25 cellular contexts compared by ENCODE assay signal in the genomic region with DNA sequence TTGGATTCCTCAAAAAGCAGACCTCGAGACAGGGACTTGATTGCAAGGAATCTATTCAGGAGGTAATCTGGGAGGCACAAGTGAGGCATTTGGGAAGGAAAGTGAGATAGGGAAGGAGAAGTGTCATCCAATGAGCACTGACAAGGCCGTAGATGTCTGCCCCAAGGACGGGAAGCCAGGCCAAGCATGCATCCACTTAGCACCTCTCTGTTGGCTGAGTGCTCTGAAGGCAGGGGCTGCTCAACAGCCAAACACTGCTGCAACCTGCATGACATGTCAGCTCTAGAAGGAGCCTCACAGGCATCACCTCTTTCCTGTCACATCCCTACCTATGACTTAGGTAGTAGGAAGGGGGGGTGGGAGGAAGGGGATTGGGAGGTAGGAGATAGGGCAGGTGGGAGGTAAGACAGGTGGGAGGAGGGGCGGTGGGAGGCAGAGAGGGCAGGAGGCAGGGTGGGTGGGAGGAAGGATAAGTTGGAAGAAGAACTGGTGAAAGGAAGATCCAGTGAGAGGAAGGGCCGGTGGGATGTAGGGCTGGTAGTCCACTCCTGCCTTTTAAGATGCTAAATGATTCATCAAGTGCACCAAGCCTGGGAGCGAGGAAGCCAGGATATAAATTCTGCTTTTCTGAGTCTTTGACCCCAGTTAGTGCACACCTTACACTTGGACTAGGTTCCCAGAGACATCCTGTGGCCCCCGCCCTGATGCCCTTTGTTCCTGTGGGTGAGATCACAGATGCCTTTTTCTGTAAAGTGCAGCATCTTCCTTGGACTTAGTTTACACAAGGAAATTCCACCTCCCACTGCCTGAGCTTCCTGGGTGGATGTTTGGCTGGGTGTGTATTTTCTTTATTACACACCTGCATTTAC.
DNase-seq lines count a peak whose midpoint lies in the region; ATAC-seq and TF ChIP-seq lines count a peak whose summit lies in the region.
"Had no signal": no experiment of that assay in that cellular context is flagged by ENCODE, and none has a peak within 500 bp of the region (broad histone marks: within the 10 kb centered on the region; RNA-seq: fewer than 3 reads in every experiment).

No MANE protein-coding gene starts in this region.

- TF ChIP-seq CTCF in endothelial cell (IDR thresholded peaks at IDR 0.05; ENCODE audit: unreplicated experiment), result no peak
- no peak for TF ChIP-seq CTCF in spleen (IDR thresholded peaks at IDR 0.05 in 8 of 11, conservative IDR thresholded peaks at IDR 0.05 in 3 of 11)

- H3K9me3 ChIP-seq in right cardiac atrium (ENCODE audit: control insufficient read depth, low read length) (no peaks in the 10 kb centered on the region), spleen (peaks cover 0 to 26% (median 15%) of the 10 kb centered on the region in 8 donors)

- H3K27ac ChIP-seq in right cardiac atrium (ENCODE audit: low read length), result no peak overlapping the region
- H3K27ac ChIP-seq in spleen, result no peak overlapping the region
- H3K27ac ChIP-seq: HL-60, PC-9, SK-N-MC had no signal

- no peaks in the 10 kb centered on the region for H3K27me3 ChIP-seq in right cardiac atrium (ENCODE audit: control insufficient read depth, insufficient read depth)
- H3K27me3 ChIP-seq in spleen (replicated peaks in 1 of 7), result no peaks in the 10 kb centered on the region

- peaks cover 3% of the 10 kb centered on the region for H3K27me3 Mint-ChIP-seq in endothelial cell (ENCODE audit: unreplicated experiment)

- peaks cover 7% of the 10 kb centered on the region for H3K36me3 Mint-ChIP-seq in endothelial cell (ENCODE audit: low read depth, unreplicated experiment)
- H3K36me3 Mint-ChIP-seq: CD14-positive monocyte had no signal

- intact Hi-C loops in right cardiac atrium (cut with DNase I), result no loop called here
- intact Hi-C loops in Right ventricle myocardium superior (cut with DNase I), result no loop called here
- intact Hi-C loops in spleen (cut with DNase I; ENCODE audit: low total_unique reads), result no loop called here

- TF ChIP-seq POLR2A in spleen (IDR thresholded peaks at IDR 0.05), result no peak

- H3K4me3 ChIP-seq in right cardiac atrium (ENCODE audit: low read length) (no peak overlapping the region), spleen (no peak overlapping the region)
- H3K4me3 ChIP-seq: PC-9, SK-N-MC had no signal

- 72% methylated on average over 7 of the region's 7 CpGs for WGBS in right cardiac atrium
- 75 to 87% (median 80%) methylated on average over 7 of the region's 7 CpGs for WGBS in spleen, 5 donors

- H3K27ac Mint-ChIP-seq in endothelial cell (ENCODE audit: unreplicated experiment), result no peak overlapping the region
- H3K27ac Mint-ChIP-seq: CD14-positive monocyte had no signal

- H3K4me1 Mint-ChIP-seq in endothelial cell (ENCODE audit: unreplicated experiment), result peaks cover 34% of the 10 kb centered on the region
- H3K4me1 Mint-ChIP-seq: CD14-positive monocyte had no signal

- H3K4me3 Mint-ChIP-seq in endothelial cell (ENCODE audit: unreplicated experiment), result peak overlapping the region; percentile 51
- H3K4me3 Mint-ChIP-seq: CD14-positive monocyte had no signal

- H3K4me1 ChIP-seq in right cardiac atrium (ENCODE audit: control insufficient read depth, insufficient read depth, low read length), result peaks cover 11% of the 10 kb centered on the region
- no peaks in the 10 kb centered on the region for H3K4me1 ChIP-seq in spleen

- peak; percentile 51 to 76 for ATAC-seq in right cardiac atrium
- no peak for ATAC-seq in Right ventricle myocardium superior (ENCODE audit: poor library complexity)

- DNase-seq in right cardiac atrium, result no peak
- no peak for DNase-seq in Right ventricle myocardium superior
- DNase-seq in NCI-H69 (lab: John Stamatoyannopoulos, UW), result peak; percentile 33
- no peak for DNase-seq in endothelial cell (ENCODE audit: low spot score)
- peak; percentile 39 for DNase-seq in spleen
- no peak for DNase-seq in CD1c-positive myeloid dendritic cell (ENCODE audit: extremely low spot score)
- DNase-seq in NCI-H2196 (lab: John Stamatoyannopoulos, UW; ENCODE audit: unreplicated experiment), result no peak
- DNase-seq in SKM-1 (lab: John Stamatoyannopoulos, UW; ENCODE audit: unreplicated experiment), result no peak
- DNase-seq: DMS153; DND-41; GOT3; HCEC 1CT; NCI-H1048; NCI-H1417; NCI-H1694; NCI-H2029 treated with DMSO at 0.1 percent for 48 hours; NCI-H2171; NCI-H510A treated with DMSO at 0.1 percent for 48 hours; NCI-H748 treated with DMSO at 0.1 percent for 48 hours; NK-92 treated with Interleukin-12 subunit alpha and Interleukin-12 subunit beta, amount 100 ng/mL, for 24 hours; PC-9; SIG-M5 had no signal

- H3K36me3 ChIP-seq in spleen, result no peaks in the 10 kb centered on the region

- peaks cover 9% of the 10 kb centered on the region for H3K9me3 Mint-ChIP-seq in endothelial cell (ENCODE audit: unreplicated experiment)

Comparison
In these comparisons a context has a peak if more than half of its experiments do, and no peak if none do; other contexts are left out.
1. DNase-seq: peak in NCI-H69 (single experiment) and spleen (single experiment); none in right cardiac atrium (0 of 3), Right ventricle myocardium superior (single experiment), endothelial cell (single experiment), CD1c-positive myeloid dendritic cell (single experiment), NCI-H2196 (single experiment) and SKM-1 (single experiment).